18 cellular contexts compared by ENCODE assay signal in the genomic region with DNA sequence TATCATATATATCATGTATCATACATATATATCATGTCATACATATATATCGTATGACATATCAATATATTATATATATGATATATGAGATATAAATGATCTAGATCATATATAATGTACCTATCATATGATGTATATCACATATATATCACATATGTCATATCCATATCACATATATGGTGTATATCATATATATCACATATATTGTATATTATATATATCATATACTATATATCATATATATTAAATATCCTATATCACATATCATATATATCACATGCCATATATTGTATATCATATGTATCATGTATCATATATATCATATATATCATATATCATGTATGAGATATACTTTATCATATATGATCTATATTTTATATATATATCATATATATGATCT.
DNase-seq lines count a peak whose midpoint lies in the region; ATAC-seq, FAIRE-seq and TF ChIP-seq lines count a peak whose summit lies in the region.
"Had no signal": no experiment of that assay in that cellular context is flagged by ENCODE, and none has a peak within 500 bp of the region (broad histone marks: within the 10 kb centered on the region; RNA-seq: fewer than 3 reads in every experiment).

No MANE protein-coding gene starts in this region.

- TF ChIP-seq CTCF in pancreas (IDR thresholded peaks at IDR 0.05): no peak
- no peak for TF ChIP-seq CTCF in psoas muscle (IDR thresholded peaks at IDR 0.05)

- H3K36me3 ChIP-seq in pancreas (no peaks in the 10 kb centered on the region), psoas muscle (ENCODE audit: insufficient read depth in 1 of 2, low read depth in 1 of 2) (no peaks in the 10 kb centered on the region)

- intact Hi-C loops in pancreas (cut with DNase I) (no loop called here), psoas muscle (cut with DNase I) (no loop called here)

- H3K27me3 ChIP-seq in pancreas: peaks cover 0 to 7% (median 0%) of the 10 kb centered on the region in 4 donors
- H3K27me3 ChIP-seq in psoas muscle (ENCODE audit: insufficient read depth in 3 of 3, low read length in 2 of 3): no peaks in the 10 kb centered on the region

- H3K9me3 ChIP-seq in pancreas (no peaks in the 10 kb centered on the region), psoas muscle (no peaks in the 10 kb centered on the region)

- H3K27ac ChIP-seq in pancreas (no peak overlapping the region), psoas muscle (no peak overlapping the region)

- FAIRE-seq in G401.6 (lab: Jason Lieb, UNC) (peak; percentile 89), endometrium (lab: Jason Lieb, UNC) (peak; percentile 82), pancreas (lab: Jason Lieb, UNC) (peak; percentile 95)
- FAIRE-seq: GM12892, GM19239 had no signal

- DNase-seq in pancreas (no peak), psoas muscle (no peak)
- DNase-seq in central memory CD4-positive, alpha-beta T cell: no peak
- DNase-seq: 8988T; C1 segment of cervical spinal cord; Calu3; CD4-positive, alpha-beta memory T cell; COR-L47; DMS53; DMS79 treated with DMSO at 0.1 percent for 48 hours; H9; HFFc6 had no signal

- H3K4me1 ChIP-seq in pancreas: no peaks in the 10 kb centered on the region
- H3K4me1 ChIP-seq in psoas muscle: no peaks in the 10 kb centered on the region

- ATAC-seq in pancreas: no peak
- no peak for ATAC-seq in psoas muscle
- ATAC-seq in GM21723 (IDR thresholded peaks at IDR 0.05; ENCODE audit: unreplicated experiment): no peak
- ATAC-seq: GM23338 had no signal

- WGBS in pancreas, 2 donors: 82 to 91% methylated on average over 1 of the region's 1 CpG
- 97 to 100% (median 98%) methylated on average over 1 of the region's 1 CpG for WGBS in psoas muscle, 3 donors

- H3K4me3 ChIP-seq in pancreas (no peak overlapping the region), psoas muscle (no peak overlapping the region)
- H3K4me3 ChIP-seq: GM23338 had no signal
